Comparison of ENCODE assay signal across 14 cellular contexts in genomic region chr20:47284373-47284772, GRCh38.
"Had no signal": no experiment of that assay in that cellular context is flagged by ENCODE, and none has a peak within 500 bp of the region (broad histone marks: within the 10 kb centered on the region; RNA-seq: fewer than 3 reads in every experiment).

No MANE protein-coding gene starts in this region.

- H3K36me3 ChIP-seq: breast epithelium, ovary had no signal

- H3K9me3 ChIP-seq: breast epithelium, lower lobe of right lung, mucosa of descending colon, ovary, tibial artery, vagina had no signal

- H3K4me3 Mint-ChIP-seq: endodermal cell, nephron had no signal

- H3K4me1 ChIP-seq: breast epithelium, lower lobe of right lung, vagina had no signal

- DNase-seq: activated CD4-positive, alpha-beta T cell treated with anti-CD3 and anti-CD28 coated beads for 48 hours; activated effector memory CD4-positive, alpha-beta T cell treated with anti-CD3 and anti-CD28 coated beads, Interleukin-2, amount 50 U/mL, for 16 hours; endodermal cell; lower lobe of right lung; mucosa of descending colon; ovary; stimulated activated CD4-positive, alpha-beta T cell treated with anti-CD3 and anti-CD28 coated beads, Interleukin-15, amount 100 ng/mL, for 24 hours; stimulated activated CD4-positive, alpha-beta T cell treated with anti-CD3 and anti-CD28 coated beads, Interleukin-4, amount 100 ng/mL, for 4 hours; SW 1271; WERI-Rb-1 had no signal

- H3K27ac ChIP-seq: lower lobe of right lung, ovary, tibial artery, vagina, WERI-Rb-1 had no signal

- H3K27ac Mint-ChIP-seq: nephron had no signal

- H3K4me3 ChIP-seq: breast epithelium, lower lobe of right lung, mucosa of descending colon, ovary, tibial artery, vagina had no signal

- H3K9me3 Mint-ChIP-seq: endodermal cell, nephron had no signal

- ATAC-seq: lower lobe of right lung, mucosa of descending colon had no signal

- H3K27me3 ChIP-seq: breast epithelium, ovary, tibial artery, vagina had no signal

- H3K4me1 Mint-ChIP-seq: nephron had no signal
